In the genomic region with DNA sequence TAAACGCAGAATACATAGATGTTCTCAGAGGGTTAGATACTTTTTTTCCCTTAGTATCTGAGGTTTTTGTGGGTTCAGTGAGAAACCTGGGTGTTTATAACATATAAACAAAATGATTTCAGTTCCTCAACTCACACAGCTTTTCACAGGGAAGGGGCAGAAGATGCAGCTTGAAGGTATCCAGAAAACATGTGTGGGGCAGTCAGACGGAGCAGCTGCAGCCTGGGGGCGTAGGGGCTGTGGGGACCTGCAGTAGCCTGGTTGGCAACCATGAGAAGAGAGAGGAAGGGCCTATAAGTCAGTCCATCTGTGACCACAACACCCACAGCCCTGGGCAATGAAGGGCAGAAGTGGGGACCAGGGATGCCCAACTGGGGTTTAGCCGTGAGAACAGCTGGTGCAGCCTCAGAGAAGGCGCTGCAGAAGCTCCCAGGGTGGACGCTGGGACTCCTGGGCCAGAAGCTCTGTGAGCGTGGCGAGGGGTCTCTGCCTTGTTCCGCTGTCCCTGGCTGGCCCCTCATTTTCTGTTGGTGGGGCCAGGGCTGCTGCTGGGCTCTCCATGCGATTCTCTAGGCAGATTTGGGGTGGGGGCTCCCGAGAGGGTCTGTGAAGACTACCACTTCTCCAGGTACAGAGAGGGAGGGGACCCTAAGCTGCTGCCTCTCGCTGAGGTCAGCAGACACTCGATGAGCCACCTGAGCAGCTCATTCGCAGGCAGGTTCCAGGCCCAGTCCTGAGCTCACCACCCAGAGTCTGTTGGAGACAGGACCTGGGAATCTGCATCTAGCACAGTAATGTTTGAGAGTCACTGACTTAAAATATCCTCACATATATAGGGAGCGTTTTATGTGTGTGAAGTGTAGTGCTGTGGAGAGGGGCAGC, we compare ENCODE assay signal across 12 cellular contexts.
DNase-seq lines count a peak whose midpoint lies in the region; ATAC-seq, FAIRE-seq and TF ChIP-seq lines count a peak whose summit lies in the region.
"Had no signal": no experiment of that assay in that cellular context is flagged by ENCODE, and none has a peak within 500 bp of the region (broad histone marks: within the 10 kb centered on the region; RNA-seq: fewer than 3 reads in every experiment).

No MANE protein-coding gene starts in this region.

- no peaks in the 10 kb centered on the region for H4K20me1 ChIP-seq in OCI-LY7 (ENCODE audit: insufficient read depth, low read length)

- peak overlapping the region; percentile 85 for H3K27ac ChIP-seq in OCI-LY7 (ENCODE audit: low read depth, low read length, poor library complexity, severe bottlenecking)
- peak overlapping the region in 3 of 5 donors; percentile 3 to 34 (median 17) for H3K27ac ChIP-seq in stomach
- H3K27ac ChIP-seq: dorsolateral prefrontal cortex had no signal

- DNase-seq in activated naive CD4-positive, alpha-beta T cell treated with anti-CD3 and anti-CD28 coated beads, Interleukin-2, amount 10 ng/mL, durations not matched to agents 7 days and 5 days, result no peak
- DNase-seq in activated naive CD4-positive, alpha-beta T cell (lab: John Stamatoyannopoulos, UW), result no peak
- DNase-seq in OCI-LY7 (ENCODE audit: low spot score) (peak; percentile 69), stomach (no peak), GM19239 (ENCODE audit: insufficient read length, low spot score) (no peak), DMS 273 (lab: John Stamatoyannopoulos, UW; ENCODE audit: unreplicated experiment) (no peak), HCEC 1CT (no peak)
- DNase-seq: activated CD4-positive, alpha-beta T cell treated with anti-CD3 and anti-CD28 coated beads, Interleukin-2, amount 50 U/mL, for 1 hour; dorsolateral prefrontal cortex had no signal

- H3K4me3 Mint-ChIP-seq in activated naive CD4-positive, alpha-beta T cell treated with anti-CD3 and anti-CD28 coated beads, Interleukin-2, amount 10 ng/mL, durations not matched to agents 7 days and 5 days, result peak overlapping the region; percentile 11

- H3K4me3 ChIP-seq in OCI-LY7 (ENCODE audit: low read depth, low read length, poor library complexity, severe bottlenecking), result peak overlapping the region; percentile 3
- no peak overlapping the region for H3K4me3 ChIP-seq in stomach
- H3K4me3 ChIP-seq: dorsolateral prefrontal cortex had no signal

- peak overlapping the region; percentile 57 for H3K4me2 ChIP-seq in OCI-LY7 (ENCODE audit: low read length)

- H3K9me3 ChIP-seq in OCI-LY7 (ENCODE audit: low read length), result no peaks in the 10 kb centered on the region
- H3K9me3 ChIP-seq in stomach, result no peaks in the 10 kb centered on the region

- no peak for TF ChIP-seq POLR2A in stomach (IDR thresholded peaks at IDR 0.05)

- peaks cover 51% of the 10 kb centered on the region for H3K27me3 Mint-ChIP-seq in activated naive CD4-positive, alpha-beta T cell treated with anti-CD3 and anti-CD28 coated beads, Interleukin-2, amount 10 ng/mL, durations not matched to agents 7 days and 5 days

- H3K9me3 Mint-ChIP-seq in activated naive CD4-positive, alpha-beta T cell treated with anti-CD3 and anti-CD28 coated beads, Interleukin-2, amount 10 ng/mL, durations not matched to agents 7 days and 5 days, result no peaks in the 10 kb centered on the region

- H3K9me2 ChIP-seq in OCI-LY7 (ENCODE audit: insufficient read depth, low read length), result no peaks in the 10 kb centered on the region

- peak; percentile 26 for ATAC-seq in HG02852 (IDR thresholded peaks at IDR 0.05; ENCODE audit: unreplicated experiment)
- ATAC-seq: left colon had no signal

- 90 to 95% (median 92%) methylated on average over 12 to 15 of the region's 15 CpGs for WGBS in stomach, 5 donors

- CTCF ChIA-PET in activated naive CD4-positive, alpha-beta T cell treated with anti-CD3 and anti-CD28 coated beads, Interleukin-2, amount 10 ng/mL, durations not matched to agents 7 days and 5 days (lab: Charles Lee), result no interaction called here
- CTCF ChIA-PET in OCI-LY7 (lab: Charles Lee; ENCODE audit: unreplicated experiment), result no interaction called here

- no peak for TF ChIP-seq EP300 in stomach (IDR thresholded peaks at IDR 0.05)

- no peaks in the 10 kb centered on the region for H3K36me3 ChIP-seq in OCI-LY7 (ENCODE audit: insufficient read depth, low read length)
- peaks cover 0 to 4% (median 0%) of the 10 kb centered on the region in 4 donors for H3K36me3 ChIP-seq in stomach

- FAIRE-seq in GM19239 (lab: Jason Lieb, UNC), result no peak
- FAIRE-seq: H54 had no signal

- TF ChIP-seq CTCF in OCI-LY7 (conservative IDR thresholded peaks at IDR 0.05; ENCODE audit: low read length), result no peak
- no peak for TF ChIP-seq CTCF in stomach (IDR thresholded peaks at IDR 0.05)

- H3K4me1 ChIP-seq in OCI-LY7 (ENCODE audit: insufficient read depth, low read length, poor library complexity, severe bottlenecking), result peaks cover 95% of the 10 kb centered on the region
- H3K4me1 ChIP-seq in stomach, result peaks cover 6 to 13% (median 7%) of the 10 kb centered on the region in 4 donors

- H3K27ac Mint-ChIP-seq in activated naive CD4-positive, alpha-beta T cell treated with anti-CD3 and anti-CD28 coated beads, Interleukin-2, amount 10 ng/mL, durations not matched to agents 7 days and 5 days, result no peak overlapping the region

- H3K36me3 Mint-ChIP-seq in activated naive CD4-positive, alpha-beta T cell treated with anti-CD3 and anti-CD28 coated beads, Interleukin-2, amount 10 ng/mL, durations not matched to agents 7 days and 5 days, result peaks cover 3% of the 10 kb centered on the region

- intact Hi-C loops in OCI-LY7 (cut with micrococcal nuclease; ENCODE audit: unreplicated experiment), result loop anchor here (1.0 to 10.0 kb wide), 6 partner anchors 9 to 337 kb away; partner anchors contain the start of gene TMEM242
- intact Hi-C loops in stomach (cut with DNase I; ENCODE audit: low total_unique reads), result no loop called here

- no TSS peak for BruUV-seq in OCI-LY7 (replicated peaks; lab: Mats Ljungman, UMichigan)

- H2AFZ ChIP-seq in OCI-LY7 (ENCODE audit: low read length), result peak overlapping the region; percentile 35; the same call in 1 of the 2 replicates

- H3K4me1 Mint-ChIP-seq in activated naive CD4-positive, alpha-beta T cell treated with anti-CD3 and anti-CD28 coated beads, Interleukin-2, amount 10 ng/mL, durations not matched to agents 7 days and 5 days, result peaks cover 44% of the 10 kb centered on the region

- H3K27me3 ChIP-seq in stomach, result no peaks in the 10 kb centered on the region
- H3K27me3 ChIP-seq: dorsolateral prefrontal cortex had no signal

- POLR2A ChIA-PET in OCI-LY7 (lab: Charles Lee), result interaction anchor here (1.6 to 2.8 kb wide), 2 partner anchors 9 to 183 kb away, joined by 5 to 29 read pairs; no protein-coding TSS in a partner anchor

- H3K79me2 ChIP-seq in OCI-LY7 (ENCODE audit: insufficient read depth, low read depth, low read length), result no peaks in the 10 kb centered on the region
